Comparison of ENCODE assay signal across 2 cellular contexts in genomic region chr2:30422437-30422805, GRCh38.
TF ChIP-seq lines count a peak whose summit lies in the region.

No MANE protein-coding gene starts in this region.

TF ChIP-seq in HCT116, 20 proteins besides CTCF, POLR2A, EP300 and RAD21:
- TF ChIP-seq CBX3 (IDR thresholded peaks at IDR 0.05; ENCODE audit: low read depth) (peak; percentile 36; the same call in 1 of the 2 replicates), SIN3A (IDR thresholded peaks at IDR 0.05; ENCODE audit: low read depth) (no peak), REST (IDR thresholded peaks at IDR 0.05; ENCODE audit: low read depth) (no peak), FOSL1 (IDR thresholded peaks at IDR 0.05; ENCODE audit: low read depth) (no peak), SRF (IDR thresholded peaks at IDR 0.05; ENCODE audit: low read depth) (no peak), TCF7L2 (IDR thresholded peaks at IDR 0.05; ENCODE audit: borderline replicate concordance, extremely low read depth, insufficient read depth, insufficient read length) (no peak), MAX (IDR thresholded peaks at IDR 0.05) (peak; percentile 63; the same call in 1 of the 2 replicates), SP1 (IDR thresholded peaks at IDR 0.05; ENCODE audit: low read depth) (peak; percentile 43), POLR2AphosphoS5 (IDR thresholded peaks at IDR 0.05; ENCODE audit: low read depth, low read length) (peak; percentile 38; the same call in 1 of the 2 replicates), EZH2 (IDR thresholded peaks at IDR 0.05) (no peak), ZFX (IDR thresholded peaks at IDR 0.05) (no peak), EGR1 (IDR thresholded peaks at IDR 0.05; ENCODE audit: low read depth) (peak; percentile 92)

TF ChIP-seq in K562, 482 proteins besides CTCF, POLR2A, EP300 and RAD21 (continues in another document):
- peak; percentile 73; the same call in 1 of the 2 replicates for TF ChIP-seq OTX1 (CRISPR knock-in tag; IDR thresholded peaks at IDR 0.05)
- TF ChIP-seq TRIM24 (IDR thresholded peaks at IDR 0.05), result 0 out of 4 replicates have a peak, but pooled peaks of 1 of the 2 experiments have one; percentile 3
- TF ChIP-seq, protein P1, sequence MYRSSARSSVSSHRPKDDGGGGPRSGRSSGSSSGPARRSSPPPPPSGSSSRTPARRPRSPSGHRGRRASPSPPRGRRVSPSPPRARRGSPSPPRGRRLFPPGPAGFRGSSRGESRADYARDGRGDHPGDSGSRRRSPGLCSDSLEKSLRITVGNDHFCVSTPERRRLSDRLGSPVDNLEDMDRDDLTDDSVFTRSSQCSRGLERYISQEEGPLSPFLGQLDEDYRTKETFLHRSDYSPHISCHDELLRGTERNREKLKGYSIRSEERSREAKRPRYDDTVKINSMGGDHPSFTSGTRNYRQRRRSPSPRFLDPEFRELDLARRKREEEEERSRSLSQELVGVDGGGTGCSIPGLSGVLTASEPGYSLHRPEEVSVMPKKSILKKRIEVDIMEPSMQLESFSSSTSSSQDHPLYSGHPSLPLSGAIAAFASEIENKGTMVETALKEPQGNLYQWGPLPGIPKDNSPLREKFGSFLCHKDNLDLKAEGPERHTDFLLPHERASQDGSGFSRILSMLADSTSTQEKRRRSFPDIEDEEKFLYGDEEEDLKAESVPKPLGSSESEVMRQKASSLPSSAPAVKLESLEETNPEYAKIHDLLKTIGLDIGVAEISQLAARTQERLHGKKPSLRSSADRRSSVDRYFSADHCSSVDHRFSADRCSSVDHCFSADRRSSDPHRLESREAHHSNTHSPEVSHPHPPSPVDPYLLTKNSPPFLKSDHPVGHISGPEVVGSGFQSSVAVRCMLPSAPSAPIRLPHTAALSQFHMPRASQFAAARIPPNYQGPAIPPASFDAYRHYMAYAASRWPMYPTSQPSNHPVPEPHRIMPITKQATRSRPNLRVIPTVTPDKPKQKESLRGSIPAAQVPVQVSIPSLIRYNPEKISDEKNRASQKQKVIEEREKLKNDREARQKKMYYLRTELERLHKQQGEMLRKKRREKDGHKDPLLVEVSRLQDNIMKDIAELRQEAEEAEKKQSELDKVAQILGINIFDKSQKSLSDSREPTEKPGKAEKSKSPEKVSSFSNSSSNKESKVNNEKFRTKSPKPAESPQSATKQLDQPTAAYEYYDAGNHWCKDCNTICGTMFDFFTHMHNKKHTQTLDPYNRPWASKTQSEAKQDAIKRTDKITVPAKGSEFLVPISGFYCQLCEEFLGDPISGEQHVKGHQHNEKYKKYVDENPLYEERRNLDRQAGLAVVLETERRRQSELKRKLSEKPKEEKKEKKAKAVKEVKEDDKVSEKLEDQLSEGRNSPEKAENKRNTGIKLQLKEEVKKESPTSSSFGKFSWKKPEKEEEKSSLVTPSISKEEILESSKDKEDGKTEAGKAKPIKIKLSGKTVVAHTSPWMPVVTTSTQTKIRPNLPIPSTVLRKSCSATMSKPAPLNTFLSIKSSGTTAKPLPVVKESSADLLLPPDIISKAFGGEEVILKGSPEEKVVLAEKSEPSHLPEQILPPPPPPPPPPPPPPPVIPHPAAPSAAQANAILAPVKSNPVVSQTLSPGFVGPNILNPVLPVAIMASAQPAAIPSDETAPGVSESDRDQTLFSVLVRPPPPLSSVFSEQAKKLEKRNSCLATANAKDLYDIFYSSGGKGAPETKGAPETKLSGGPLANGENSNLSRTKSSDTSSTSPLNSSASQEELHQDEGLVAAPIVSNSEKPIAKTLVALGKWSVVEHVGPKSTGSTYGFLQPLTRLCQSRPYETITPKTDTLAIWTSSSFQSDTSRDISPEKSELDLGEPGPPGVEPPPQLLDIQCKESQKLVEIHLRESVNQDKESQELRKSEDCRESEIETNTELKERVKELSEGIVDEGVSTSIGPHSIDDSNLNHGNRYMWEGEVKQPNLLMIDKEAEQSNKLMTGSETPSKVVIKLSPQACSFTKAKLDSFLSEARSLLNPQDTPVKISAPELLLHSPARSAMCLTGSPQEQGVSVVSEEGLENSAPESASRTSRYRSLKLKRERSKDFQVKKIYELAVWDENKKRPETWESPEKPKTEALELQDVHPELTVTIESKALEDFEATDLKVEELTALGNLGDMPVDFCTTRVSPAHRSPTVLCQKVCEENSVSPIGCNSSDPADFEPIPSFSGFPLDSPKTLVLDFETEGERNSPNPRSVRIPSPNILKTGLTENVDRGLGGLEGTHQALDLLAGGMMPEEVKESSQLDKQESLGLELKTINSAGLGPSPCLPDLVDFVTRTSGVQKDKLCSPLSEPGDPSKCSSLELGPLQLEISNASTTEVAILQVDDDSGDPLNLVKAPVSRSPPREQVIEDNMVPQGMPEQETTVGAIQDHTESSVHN (IDR thresholded peaks at IDR 0.05; ENCODE audit: borderline replicate concordance in 1 of 2, low read depth in 1 of 2), result no peak
- peak; percentile 38; the same call in 1 of the 2 replicates for TF ChIP-seq GABPA (tag; conservative IDR thresholded peaks at IDR 0.05; ENCODE audit: low read depth)
- TF ChIP-seq HDAC8 (tag; IDR thresholded peaks at IDR 0.05), result 0 out of 2 replicates have a peak, but pooled peaks have one; percentile 21
- TF ChIP-seq MGA (IDR thresholded peaks at IDR 0.05), result peak; percentile 39; the same call in 1 of the 2 replicates
- no peak for TF ChIP-seq WHSC1 (IDR thresholded peaks at IDR 0.05; ENCODE audit: low read length)
- TF ChIP-seq SMARCA4 (IDR thresholded peaks at IDR 0.05), result peak; percentile 28; the same call in 1 of the 2 replicates
- TF ChIP-seq SMAD2 (IDR thresholded peaks at IDR 0.05; ENCODE audit: low read depth, low read length), result no peak
- TF ChIP-seq ZNF766 (CRISPR knock-in tag; conservative IDR thresholded peaks at IDR 0.05), result no peak
- peak; percentile 88 for TF ChIP-seq EGR1 (conservative IDR thresholded peaks at IDR 0.05)
- 0 out of 2 replicates have a peak, but pooled peaks have one; percentile 54 for TF ChIP-seq MEF2D (tag; conservative IDR thresholded peaks at IDR 0.05; ENCODE audit: low read depth)
- TF ChIP-seq HBP1 (CRISPR knock-in tag; IDR thresholded peaks at IDR 0.05), result peak; percentile 74
- no peak for TF ChIP-seq FOS (IDR thresholded peaks at IDR 0.05; ENCODE audit: extremely low read depth, insufficient read length)
- TF ChIP-seq MAZ (CRISPR knock-in tag; conservative IDR thresholded peaks at IDR 0.05 in 1 of 2, IDR thresholded peaks at IDR 0.05 in 1 of 2), result 0 out of 4 replicates have a peak, but pooled peaks of 1 of the 2 experiments have one; percentile 14
- 0 out of 2 replicates have a peak, but pooled peaks have one; percentile 20 for TF ChIP-seq LARP7 (IDR thresholded peaks at IDR 0.05)
- peak; percentile 12 for TF ChIP-seq EP400 (IDR thresholded peaks at IDR 0.05)
- TF ChIP-seq NFRKB (IDR thresholded peaks at IDR 0.05; ENCODE audit: low read depth), result 0 out of 2 replicates have a peak, but pooled peaks have one; percentile 33
